Comparison of ENCODE assay signal across 1 cellular context in genomic region chr19:14571695-14572490, GRCh38.
TF ChIP-seq lines count a peak whose summit lies in the region.

Gene NDUFB7, minus strand, starts transcription at chr19:14572066. Its CDS starts 66 bp downstream, at chr19:14572000.

TF ChIP-seq in HepG2, 621 proteins besides CTCF, POLR2A, EP300 and RAD21 (continued from another document and continues in another):
- TF ChIP-seq ZNF672 (CRISPR knock-in tag; IDR thresholded peaks at IDR 0.05), result no peak; the same call in 1 of the 2 replicates
- TF ChIP-seq SUZ12 (IDR thresholded peaks at IDR 0.05; ENCODE audit: low read depth, low read length), result no peak
- TF ChIP-seq HNF4A (CRISPR knock-in tag; IDR thresholded peaks at IDR 0.05), result peak; percentile 28; the same call in 1 of the 2 replicates
- TF ChIP-seq ZNF549 (CRISPR knock-in tag; IDR thresholded peaks at IDR 0.05), result no peak
- TF ChIP-seq, protein P1, sequence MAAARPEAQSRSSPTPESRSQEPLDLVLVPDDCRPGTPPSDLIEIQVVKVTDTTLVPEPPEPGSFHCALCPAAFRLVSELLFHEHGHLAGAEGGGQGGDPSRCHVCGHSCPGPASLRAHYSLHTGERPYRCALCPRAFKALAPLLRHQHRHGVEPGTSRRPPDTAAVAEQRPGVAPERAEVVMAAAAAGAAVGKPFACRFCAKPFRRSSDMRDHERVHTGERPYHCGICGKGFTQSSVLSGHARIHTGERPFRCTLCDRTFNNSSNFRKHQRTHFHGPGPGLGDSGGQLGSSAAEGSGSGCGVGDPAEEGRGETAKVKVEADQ (CRISPR knock-in tag; IDR thresholded peaks at IDR 0.05; ENCODE audit: borderline replicate concordance), result peak; percentile 79; the same call in 1 of the 2 replicates
- TF ChIP-seq NONO (IDR thresholded peaks at IDR 0.05), result no peak
- TF ChIP-seq NONO (CRISPR knock-in tag; conservative IDR thresholded peaks at IDR 0.05), result peak; percentile 94
- TF ChIP-seq ZNF660 (CRISPR knock-in tag; IDR thresholded peaks at IDR 0.05; ENCODE audit: borderline replicate concordance, low read depth), result no peak
- no peak for TF ChIP-seq PHB2 (IDR thresholded peaks at IDR 0.05; ENCODE audit: partially characterized antibody)
- 0 out of 2 replicates have a peak, but pooled peaks have one; percentile 53 for TF ChIP-seq KLF9 (CRISPR knock-in tag; IDR thresholded peaks at IDR 0.05; ENCODE audit: low read depth)
- 0 out of 2 replicates have a peak, but pooled peaks have one; percentile 26 for TF ChIP-seq ZSCAN25 (CRISPR knock-in tag; IDR thresholded peaks at IDR 0.05)
- TF ChIP-seq RELA (CRISPR knock-in tag; IDR thresholded peaks at IDR 0.05), result no peak; the same call in none of the 2 replicates
- TF ChIP-seq ZNF557 (CRISPR knock-in tag; IDR thresholded peaks at IDR 0.05), result 0 out of 2 replicates have a peak, but pooled peaks have one; percentile 37
- no peak for TF ChIP-seq NR2F1 (CRISPR knock-in tag; IDR thresholded peaks at IDR 0.05)
- peak; percentile 53; the same call in 1 of the 2 replicates for TF ChIP-seq ZNF780A (CRISPR knock-in tag; IDR thresholded peaks at IDR 0.05)
- peak; percentile 82 for TF ChIP-seq RXRA (CRISPR knock-in tag; IDR thresholded peaks at IDR 0.05)
- no peak for TF ChIP-seq MAFK (conservative IDR thresholded peaks at IDR 0.05 in 1 of 2, IDR thresholded peaks at IDR 0.05 in 1 of 2; ENCODE audit: low read length in 2 of 2)
- peak; percentile 27; the same call in 1 of the 2 replicates for TF ChIP-seq ZNF441 (CRISPR knock-in tag; IDR thresholded peaks at IDR 0.05; ENCODE audit: borderline replicate concordance)
- no peak for TF ChIP-seq ZNF569 (CRISPR knock-in tag; IDR thresholded peaks at IDR 0.05; ENCODE audit: borderline replicate concordance)
- no peak for TF ChIP-seq ZNF816 (CRISPR knock-in tag; IDR thresholded peaks at IDR 0.05; ENCODE audit: borderline replicate concordance)
- TF ChIP-seq ZBTB8A (CRISPR knock-in tag; IDR thresholded peaks at IDR 0.05; ENCODE audit: borderline replicate concordance, low read depth), result no peak
- TF ChIP-seq ONECUT2 (CRISPR knock-in tag; IDR thresholded peaks at IDR 0.05), result no peak
- TF ChIP-seq ZNF331 (CRISPR knock-in tag; IDR thresholded peaks at IDR 0.05), result peak; percentile 89
- peak; percentile 44; the same call in 1 of the 2 replicates for TF ChIP-seq ZXDC (CRISPR knock-in tag; IDR thresholded peaks at IDR 0.05)
- TF ChIP-seq ZNF709 (CRISPR knock-in tag; IDR thresholded peaks at IDR 0.05), result peak; percentile 88
- TF ChIP-seq FOXC1 (CRISPR knock-in tag; IDR thresholded peaks at IDR 0.05; ENCODE audit: borderline replicate concordance), result peak; percentile 58; the same call in 1 of the 2 replicates
- TF ChIP-seq ELK4 (CRISPR knock-in tag; IDR thresholded peaks at IDR 0.05; ENCODE audit: borderline replicate concordance), result no peak
- no peak for TF ChIP-seq GATA4 (IDR thresholded peaks at IDR 0.05; ENCODE audit: borderline replicate concordance, low read depth)
- TF ChIP-seq RNF2 (conservative IDR thresholded peaks at IDR 0.05; ENCODE audit: low read depth), result peak; percentile 65; the same call in 1 of the 2 replicates
- no peak for TF ChIP-seq ZNF552 (CRISPR knock-in tag; IDR thresholded peaks at IDR 0.05; ENCODE audit: borderline replicate concordance)
- no peak for TF ChIP-seq ATF1 (CRISPR knock-in tag; IDR thresholded peaks at IDR 0.05)
- peak; percentile 76; the same call in 1 of the 2 replicates for TF ChIP-seq ZNF749 (CRISPR knock-in tag; IDR thresholded peaks at IDR 0.05; ENCODE audit: borderline replicate concordance)
- peak; percentile 92 for TF ChIP-seq TBX2 (CRISPR knock-in tag; IDR thresholded peaks at IDR 0.05; ENCODE audit: borderline replicate concordance)
- TF ChIP-seq, protein P2, sequence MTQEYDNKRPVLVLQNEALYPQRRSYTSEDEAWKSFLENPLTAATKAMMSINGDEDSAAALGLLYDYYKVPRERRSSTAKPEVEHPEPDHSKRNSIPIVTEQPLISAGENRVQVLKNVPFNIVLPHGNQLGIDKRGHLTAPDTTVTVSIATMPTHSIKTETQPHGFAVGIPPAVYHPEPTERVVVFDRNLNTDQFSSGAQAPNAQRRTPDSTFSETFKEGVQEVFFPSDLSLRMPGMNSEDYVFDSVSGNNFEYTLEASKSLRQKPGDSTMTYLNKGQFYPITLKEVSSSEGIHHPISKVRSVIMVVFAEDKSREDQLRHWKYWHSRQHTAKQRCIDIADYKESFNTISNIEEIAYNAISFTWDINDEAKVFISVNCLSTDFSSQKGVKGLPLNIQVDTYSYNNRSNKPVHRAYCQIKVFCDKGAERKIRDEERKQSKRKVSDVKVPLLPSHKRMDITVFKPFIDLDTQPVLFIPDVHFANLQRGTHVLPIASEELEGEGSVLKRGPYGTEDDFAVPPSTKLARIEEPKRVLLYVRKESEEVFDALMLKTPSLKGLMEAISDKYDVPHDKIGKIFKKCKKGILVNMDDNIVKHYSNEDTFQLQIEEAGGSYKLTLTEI (CRISPR knock-in tag; conservative IDR thresholded peaks at IDR 0.05), result no peak
- peak; percentile 95; the same call in 1 of the 2 replicates for TF ChIP-seq ZNF598 (CRISPR knock-in tag; IDR thresholded peaks at IDR 0.05; ENCODE audit: borderline replicate concordance)
- TF ChIP-seq CAMTA2 (CRISPR knock-in tag; IDR thresholded peaks at IDR 0.05; ENCODE audit: borderline replicate concordance), result no peak
- no peak for TF ChIP-seq ZEB1 (IDR thresholded peaks at IDR 0.05; ENCODE audit: insufficient replicate concordance, low read depth)
- TF ChIP-seq NFKB2 (CRISPR knock-in tag; IDR thresholded peaks at IDR 0.05; ENCODE audit: borderline replicate concordance), result peak; percentile 75; the same call in 1 of the 2 replicates
- peak; percentile 62; the same call in 1 of the 2 replicates for TF ChIP-seq ZNF766 (CRISPR knock-in tag; IDR thresholded peaks at IDR 0.05; ENCODE audit: borderline replicate concordance)
- TF ChIP-seq ZNF597 (CRISPR knock-in tag; IDR thresholded peaks at IDR 0.05), result no peak
- TF ChIP-seq SYNCRIP (IDR thresholded peaks at IDR 0.05; ENCODE audit: insufficient read depth, low read depth, low read length), result no peak
- no peak for TF ChIP-seq PRPF4 (IDR thresholded peaks at IDR 0.05; ENCODE audit: low read depth, low read length, poor library complexity, severe bottlenecking)
- TF ChIP-seq, protein P3, sequence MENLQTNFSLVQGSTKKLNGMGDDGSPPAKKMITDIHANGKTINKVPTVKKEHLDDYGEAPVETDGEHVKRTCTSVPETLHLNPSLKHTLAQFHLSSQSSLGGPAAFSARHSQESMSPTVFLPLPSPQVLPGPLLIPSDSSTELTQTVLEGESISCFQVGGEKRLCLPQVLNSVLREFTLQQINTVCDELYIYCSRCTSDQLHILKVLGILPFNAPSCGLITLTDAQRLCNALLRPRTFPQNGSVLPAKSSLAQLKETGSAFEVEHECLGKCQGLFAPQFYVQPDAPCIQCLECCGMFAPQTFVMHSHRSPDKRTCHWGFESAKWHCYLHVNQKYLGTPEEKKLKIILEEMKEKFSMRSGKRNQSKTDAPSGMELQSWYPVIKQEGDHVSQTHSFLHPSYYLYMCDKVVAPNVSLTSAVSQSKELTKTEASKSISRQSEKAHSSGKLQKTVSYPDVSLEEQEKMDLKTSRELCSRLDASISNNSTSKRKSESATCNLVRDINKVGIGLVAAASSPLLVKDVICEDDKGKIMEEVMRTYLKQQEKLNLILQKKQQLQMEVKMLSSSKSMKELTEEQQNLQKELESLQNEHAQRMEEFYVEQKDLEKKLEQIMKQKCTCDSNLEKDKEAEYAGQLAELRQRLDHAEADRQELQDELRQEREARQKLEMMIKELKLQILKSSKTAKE (CRISPR knock-in tag; IDR thresholded peaks at IDR 0.05; ENCODE audit: borderline replicate concordance), result 0 out of 2 replicates have a peak, but pooled peaks have one; percentile 19
- TF ChIP-seq DPF2 (CRISPR knock-in tag; IDR thresholded peaks at IDR 0.05; ENCODE audit: borderline replicate concordance, low read depth), result no peak
- peak; percentile 93 for TF ChIP-seq SSRP1 (CRISPR knock-in tag; IDR thresholded peaks at IDR 0.05)
- no peak for TF ChIP-seq ZNF138 (CRISPR knock-in tag; IDR thresholded peaks at IDR 0.05; ENCODE audit: low read depth)
- TF ChIP-seq HOXD1 (CRISPR knock-in tag; IDR thresholded peaks at IDR 0.05), result no peak
- TF ChIP-seq KAT2B (IDR thresholded peaks at IDR 0.05; ENCODE audit: borderline replicate concordance, low read depth, low read length), result no peak
- 0 out of 2 replicates have a peak, but pooled peaks have one; percentile 17 for TF ChIP-seq ZNF652 (CRISPR knock-in tag; IDR thresholded peaks at IDR 0.05; ENCODE audit: borderline replicate concordance, low read depth)
- TF ChIP-seq REL (CRISPR knock-in tag; conservative IDR thresholded peaks at IDR 0.05), result 0 out of 2 replicates have a peak, but pooled peaks have one; percentile 60
- no peak for TF ChIP-seq HHEX (CRISPR knock-in tag; IDR thresholded peaks at IDR 0.05)
- no peak for TF ChIP-seq RFXANK (CRISPR knock-in tag; IDR thresholded peaks at IDR 0.05)
- TF ChIP-seq, protein P4, sequence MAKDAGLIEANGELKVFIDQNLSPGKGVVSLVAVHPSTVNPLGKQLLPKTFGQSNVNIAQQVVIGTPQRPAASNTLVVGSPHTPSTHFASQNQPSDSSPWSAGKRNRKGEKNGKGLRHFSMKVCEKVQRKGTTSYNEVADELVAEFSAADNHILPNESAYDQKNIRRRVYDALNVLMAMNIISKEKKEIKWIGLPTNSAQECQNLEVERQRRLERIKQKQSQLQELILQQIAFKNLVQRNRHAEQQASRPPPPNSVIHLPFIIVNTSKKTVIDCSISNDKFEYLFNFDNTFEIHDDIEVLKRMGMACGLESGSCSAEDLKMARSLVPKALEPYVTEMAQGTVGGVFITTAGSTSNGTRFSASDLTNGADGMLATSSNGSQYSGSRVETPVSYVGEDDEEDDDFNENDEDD (CRISPR knock-in tag; IDR thresholded peaks at IDR 0.05; ENCODE audit: borderline replicate concordance), result peak; percentile 48; the same call in 1 of the 2 replicates
- TF ChIP-seq ZNF414 (CRISPR knock-in tag; IDR thresholded peaks at IDR 0.05), result no peak
- no peak for TF ChIP-seq ZNF800 (CRISPR knock-in tag; IDR thresholded peaks at IDR 0.05)
- TF ChIP-seq ZMYM4 (CRISPR knock-in tag; IDR thresholded peaks at IDR 0.05), result peak; percentile 96
- no peak; the same call in 1 of the 2 replicates for TF ChIP-seq ZFP36L2 (CRISPR knock-in tag; IDR thresholded peaks at IDR 0.05)
- TF ChIP-seq, protein P5, sequence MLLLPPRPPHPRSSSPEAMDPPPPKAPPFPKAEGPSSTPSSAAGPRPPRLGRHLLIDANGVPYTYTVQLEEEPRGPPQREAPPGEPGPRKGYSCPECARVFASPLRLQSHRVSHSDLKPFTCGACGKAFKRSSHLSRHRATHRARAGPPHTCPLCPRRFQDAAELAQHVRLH (CRISPR knock-in tag; IDR thresholded peaks at IDR 0.05; ENCODE audit: borderline replicate concordance, low read depth), result peak; percentile 91; the same call in 1 of the 2 replicates
- TF ChIP-seq KLF13 (CRISPR knock-in tag; IDR thresholded peaks at IDR 0.05), result 0 out of 2 replicates have a peak, but pooled peaks have one; percentile 29
